ENCODE assay signal across 24 cellular contexts in the genomic region with DNA sequence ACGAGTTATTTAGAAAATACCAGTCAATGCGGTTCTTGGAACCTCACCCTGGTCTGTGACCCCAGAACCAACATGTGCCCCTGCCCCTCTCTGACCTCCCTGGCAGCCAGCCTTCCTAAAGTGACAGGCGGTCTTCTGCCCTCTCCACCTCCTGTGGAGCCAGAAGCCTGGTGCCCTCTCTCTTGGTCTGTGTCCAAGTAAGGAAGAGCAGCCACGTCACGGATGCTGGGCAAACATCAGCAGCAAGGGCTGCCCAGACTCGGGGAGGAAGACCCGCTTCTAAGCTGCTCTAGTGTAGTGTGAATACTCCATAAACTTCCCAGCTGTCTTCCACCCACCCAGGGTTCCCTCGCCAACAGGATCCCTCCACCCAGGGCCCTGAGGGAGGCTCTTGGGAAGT.
A peak's percentile ranks its signal among the peaks of the same experiment; 100 is the strongest.
DNase-seq lines count a peak whose midpoint lies in the region; ATAC-seq, FAIRE-seq and TF ChIP-seq lines count a peak whose summit lies in the region.
"Had no signal": no experiment of that assay in that cellular context is flagged by ENCODE, and none has a peak within 500 bp of the region (broad histone marks: within the 10 kb centered on the region; RNA-seq: fewer than 3 reads in every experiment).

No MANE protein-coding gene starts in this region.

- FAIRE-seq in urothelium cell line (lab: Jason Lieb, UNC): peak; percentile 30
- FAIRE-seq: A549, GM12891, GM18507, H54 had no signal

- H2BK120ac ChIP-seq in mesenchymal stem cell (ENCODE audit: low read depth, low read length): peak overlapping the region; percentile 8

- no peaks in the 10 kb centered on the region for H3K36me3 ChIP-seq in heart right ventricle
- no peaks in the 10 kb centered on the region for H3K36me3 ChIP-seq in KOPT-K1 (ENCODE audit: insufficient read depth, low read length)
- no peaks in the 10 kb centered on the region for H3K36me3 ChIP-seq in mesenchymal stem cell (ENCODE audit: control insufficient read depth in 1 of 2, insufficient read depth in 2 of 2, low read depth in 1 of 2, low read length in 2 of 2)
- H3K36me3 ChIP-seq: HAP-1 had no signal

- H2AK5ac ChIP-seq in mesenchymal stem cell (ENCODE audit: low read length, severe bottlenecking): no peak overlapping the region

- no peak overlapping the region for H3K4ac ChIP-seq in mesenchymal stem cell (ENCODE audit: low read depth in 1 of 2, low read length in 2 of 2)

- no peak overlapping the region for H3K27ac ChIP-seq in heart right ventricle
- H3K27ac ChIP-seq in KOPT-K1 (ENCODE audit: low read depth, low read length, poor library complexity, severe bottlenecking): peak overlapping the region; percentile 68
- H3K27ac ChIP-seq in mesenchymal stem cell (ENCODE audit: low read length, poor library complexity, severe bottlenecking): no peak overlapping the region
- H3K27ac ChIP-seq: A549 had no signal

- no peak overlapping the region for H3K9ac ChIP-seq in mesenchymal stem cell (ENCODE audit: low read length)

- H2BK15ac ChIP-seq in mesenchymal stem cell (ENCODE audit: low read depth, poor library complexity, severe bottlenecking): no peak overlapping the region

- no peak overlapping the region for H2BK12ac ChIP-seq in mesenchymal stem cell (ENCODE audit: low read length in 2 of 2)

- H4K91ac ChIP-seq in mesenchymal stem cell (ENCODE audit: low read length): no peak overlapping the region

- intact Hi-C loops in cardiac septum (cut with DNase I): no loop called here
- intact Hi-C loops in heart right ventricle (cut with DNase I): no loop called here

- TF ChIP-seq CTCF in heart right ventricle (IDR thresholded peaks at IDR 0.05): no peak

- H3K9me3 ChIP-seq in heart right ventricle (peaks cover 0 to 19% (median 11%) of the 10 kb centered on the region in 11 donors), KOPT-K1 (ENCODE audit: insufficient read depth, low read length, poor library complexity, severe bottlenecking) (peaks cover 14% of the 10 kb centered on the region), mesenchymal stem cell (ENCODE audit: control insufficient read depth, low read length) (peaks cover 10% of the 10 kb centered on the region)

- H3K4me2 ChIP-seq in mesenchymal stem cell (ENCODE audit: low read length, poor library complexity, severe bottlenecking): no peak overlapping the region
- H3K4me2 ChIP-seq: A549 had no signal

- no peak overlapping the region for H3K23ac ChIP-seq in mesenchymal stem cell (ENCODE audit: low read length in 2 of 2)

- H3K18ac ChIP-seq in mesenchymal stem cell (ENCODE audit: low read depth in 1 of 2, low read length in 2 of 2): no peak overlapping the region

- no peak overlapping the region for H2BK5ac ChIP-seq in mesenchymal stem cell (ENCODE audit: low read depth, low read length, poor library complexity, severe bottlenecking)

- H3K14ac ChIP-seq in mesenchymal stem cell (ENCODE audit: low read length in 2 of 2): no peak overlapping the region

- 64% methylated on average over 8 of the region's 8 CpGs for WGBS in heart right ventricle, 2 donors
- WGBS in mesenchymal stem cell: 89% methylated on average over 4 of the region's 8 CpGs

- H3K4me3 ChIP-seq in heart right ventricle: no peak overlapping the region
- H3K4me3 ChIP-seq in mesenchymal stem cell (ENCODE audit: insufficient read depth in 1 of 2, low read depth in 1 of 2, low read length in 2 of 2): no peak overlapping the region
- H3K4me3 ChIP-seq: A549, HAP-1 had no signal

- H2AFZ ChIP-seq in mesenchymal stem cell (ENCODE audit: low read depth, low read length): no peak overlapping the region

- H3K4me1 ChIP-seq in heart right ventricle: no peaks in the 10 kb centered on the region
- H3K4me1 ChIP-seq in mesenchymal stem cell (ENCODE audit: control insufficient read depth, insufficient read depth, low read depth, low read length): peaks cover 2% of the 10 kb centered on the region
- H3K4me1 ChIP-seq: A549 had no signal

- no peaks in the 10 kb centered on the region for H3K79me1 ChIP-seq in mesenchymal stem cell (replicated peaks; ENCODE audit: low read length, poor library complexity, severe bottlenecking)

- peaks cover 0 to 38% (median 18%) of the 10 kb centered on the region in 7 donors for H3K27me3 ChIP-seq in heart right ventricle
- H3K27me3 ChIP-seq in mesenchymal stem cell (ENCODE audit: control insufficient read depth in 1 of 2, insufficient read depth in 1 of 2, low read length in 2 of 2): peaks cover 0 to 30% of the 10 kb centered on the region in 2 experiments

- peak; percentile 51 for DNase-seq in cardiac septum (ENCODE audit: low spot score)
- DNase-seq in heart right ventricle: no peak
- no peak for DNase-seq in mesenchymal stem cell
- DNase-seq in urothelium cell line (ENCODE audit: low spot score): no peak
- no peak for DNase-seq in iPS-NIHi7 (ENCODE audit: extremely low spot score)
- no peak for DNase-seq in effector CD4-positive, alpha-beta T cell
- no peak for DNase-seq in amygdala (lab: John Stamatoyannopoulos, UW)
- DNase-seq: 8988T; ACHN; C1 segment of cervical spinal cord; Calu3; CD4-positive, alpha-beta memory T cell; COR-L47; DMS53; DMS79 treated with DMSO at 0.1 percent for 48 hours; GF-D8; GOT3; HFFc6 had no signal

- no peak overlapping the region for H4K8ac ChIP-seq in mesenchymal stem cell (ENCODE audit: low read length)

- no peak for ATAC-seq in heart right ventricle
